15 cellular contexts compared by ENCODE assay signal in genomic region chr17:47907932-47908562, GRCh38. TPM values are rescaled to one million over a fixed set of nuclear protein-coding genes. Genes with fewer than 3 reads are reported as not detected.
A peak's percentile ranks its signal among the peaks of the same experiment; 100 is the strongest.
DNase-seq lines count a peak whose midpoint lies in the region; ATAC-seq and TF ChIP-seq lines count a peak whose summit lies in the region.
"Had no signal": no experiment of that assay in that cellular context is flagged by ENCODE, and none has a peak within 500 bp of the region (broad histone marks: within the 10 kb centered on the region; RNA-seq: fewer than 3 reads in every experiment).

No MANE protein-coding gene starts in this region.

- H3K9me3 ChIP-seq in psoas muscle = no peaks in the 10 kb centered on the region
- H3K9me3 ChIP-seq: MG63 had no signal

- whole genome bisulfite sequencing in psoas muscle, 3 donors = 13 to 36% (median 14%) methylated on average over 8 of the region's 8 CpGs

- H3K4me3 ChIP-seq in psoas muscle = peak overlapping the region; percentile 55
- H3K4me3 ChIP-seq: MG63 had no signal

- DNase-seq in G401 (ENCODE audit: low spot score) (peak; percentile 35), NOMO-1 treated with DMSO at 0.1 percent for 48 hours (lab: John Stamatoyannopoulos, UW; ENCODE audit: unreplicated experiment) (peak; percentile 83), endothelial cell (ENCODE audit: low spot score) (no peak), psoas muscle (peak in 1 of 2 donors; percentile 70), NCI-H510A treated with DMSO at 0.1 percent for 48 hours (lab: John Stamatoyannopoulos, UW) (no peak)
- DNase-seq: activated T-cell treated with anti-CD3 and anti-CD28 coated beads, Interleukin-2, amount 50 U/mL, for 72 hours; central memory CD4-positive, alpha-beta T cell; MG63; NCI-H446; stimulated activated CD8-positive, alpha-beta memory T cell treated with anti-CD3 and anti-CD28 coated beads, Interleukin-4, amount 100 ng/mL, for 48 hours had no signal

- H3K27me3 ChIP-seq in psoas muscle (ENCODE audit: insufficient read depth in 3 of 3, low read length in 2 of 3) = no peaks in the 10 kb centered on the region
- H3K27me3 ChIP-seq: MG63 had no signal

- peaks cover 4% of the 10 kb centered on the region for H3K27me3 Mint-ChIP-seq in endothelial cell (ENCODE audit: unreplicated experiment)
- no peaks in the 10 kb centered on the region for H3K27me3 Mint-ChIP-seq in activated T-helper 17 cell treated with anti-CD3 and anti-CD28 coated beads, Interleukin-2, amount 50 U/mL, for 72 hours

- H3K27ac ChIP-seq in psoas muscle = peak overlapping the region; percentile 88

- H3K4me1 Mint-ChIP-seq in endothelial cell (ENCODE audit: unreplicated experiment) = no peaks in the 10 kb centered on the region
- peaks cover 17% of the 10 kb centered on the region for H3K4me1 Mint-ChIP-seq in activated T-helper 17 cell treated with anti-CD3 and anti-CD28 coated beads, Interleukin-2, amount 50 U/mL, for 72 hours

- H3K9me3 Mint-ChIP-seq in endothelial cell (ENCODE audit: unreplicated experiment) = no peaks in the 10 kb centered on the region
- H3K9me3 Mint-ChIP-seq in activated T-helper 17 cell treated with anti-CD3 and anti-CD28 coated beads, Interleukin-2, amount 50 U/mL, for 72 hours = no peaks in the 10 kb centered on the region
- H3K9me3 Mint-ChIP-seq: activated T-cell treated with anti-CD3 and anti-CD28 coated beads, Interleukin-2, amount 50 U/mL, for 72 hours; WTC11 had no signal

- peak overlapping the region; percentile 24 for H3K27ac Mint-ChIP-seq in endothelial cell (ENCODE audit: unreplicated experiment)
- H3K27ac Mint-ChIP-seq in activated T-helper 17 cell treated with anti-CD3 and anti-CD28 coated beads, Interleukin-2, amount 50 U/mL, for 72 hours = no peak overlapping the region
- H3K27ac Mint-ChIP-seq: activated T-cell treated with anti-CD3 and anti-CD28 coated beads, Interleukin-2, amount 50 U/mL, for 72 hours; WTC11 had no signal

- H3K36me3 Mint-ChIP-seq in endothelial cell (ENCODE audit: low read depth, unreplicated experiment) = peaks cover 16% of the 10 kb centered on the region
- peaks cover 30% of the 10 kb centered on the region for H3K36me3 Mint-ChIP-seq in activated T-helper 17 cell treated with anti-CD3 and anti-CD28 coated beads, Interleukin-2, amount 50 U/mL, for 72 hours (ENCODE audit: low read depth)

- H3K36me3 ChIP-seq in psoas muscle (ENCODE audit: insufficient read depth in 1 of 2, low read depth in 1 of 2) = no peaks in the 10 kb centered on the region

- TF ChIP-seq CTCF in endothelial cell (IDR thresholded peaks at IDR 0.05; ENCODE audit: unreplicated experiment) = no peak
- TF ChIP-seq CTCF in psoas muscle (IDR thresholded peaks at IDR 0.05) = no peak

- in situ Hi-C loops in G401 (cut with HindIII; ENCODE audit: low sequenced_read_pairs) = no loop called here

- ATAC-seq in psoas muscle (peak; percentile 88 to 92 (median 88)), HG02610 (IDR thresholded peaks at IDR 0.05; ENCODE audit: unreplicated experiment) (no peak), HG02870 (IDR thresholded peaks at IDR 0.05; ENCODE audit: unreplicated experiment) (no peak)
- no peak for ATAC-seq in activated T-helper 17 cell treated with anti-CD3 and anti-CD28 coated beads, Interleukin-2, amount 50 U/mL, for 72 hours (replicated peaks)
- ATAC-seq: activated T-cell treated with anti-CD3 and anti-CD28 coated beads, Interleukin-2, amount 50 U/mL, for 72 hours; WTC11 had no signal

- H3K4me3 Mint-ChIP-seq in endothelial cell (ENCODE audit: unreplicated experiment) = no peak overlapping the region
- no peak overlapping the region for H3K4me3 Mint-ChIP-seq in activated T-helper 17 cell treated with anti-CD3 and anti-CD28 coated beads, Interleukin-2, amount 50 U/mL, for 72 hours
- H3K4me3 Mint-ChIP-seq: activated T-cell treated with anti-CD3 and anti-CD28 coated beads, Interleukin-2, amount 50 U/mL, for 72 hours; WTC11 had no signal

- intact Hi-C loops in psoas muscle (cut with DNase I) = loop anchor here (2.0 to 5.0 kb wide), 2 partner anchors 33 to 39 kb away; partner anchors contain the start of gene PNPO (in 1 of the 2)

- H3K4me1 ChIP-seq in psoas muscle = peaks cover 71% of the 10 kb centered on the region

RNA-seq across cellular contexts. Expression of gene SP2, which starts 12.0 kb away (rescaled TPM):
- 0.68 and 0.71 TPM in 2 replicates for total RNA-seq in G401 (2014; rRNA removed; shearing (Covaris generic))
- total RNA-seq in endothelial cell (ENCODE audit: unreplicated experiment) (12.4 TPM), psoas muscle (10 to 100 TPM; 10.8 to 16.1 (median 12.8) TPM)
- 10 to 100 TPM in 1 of 3 donors, 1 to 10 TPM in 2; 6.2 to 10.2 (median 7.2) TPM for polyA plus RNA-seq in psoas muscle
- total RNA-seq in activated T-helper 17 cell treated with anti-CD3 and anti-CD28 coated beads, Interleukin-2, amount 50 U/mL, for 72 hours = 10 to 100 TPM; 23.7 to 24.2 TPM

RNA-seq across cellular contexts. Expression of gene PNPO, which starts 33.3 kb away (rescaled TPM):
- 50.2 and 90.7 TPM in 2 replicates for total RNA-seq in G401 (2014; rRNA removed; shearing (Covaris generic))
- total RNA-seq in endothelial cell (ENCODE audit: unreplicated experiment) (16.4 TPM), psoas muscle (10 to 100 TPM; 28.2 to 42.3 (median 33.8) TPM)
- 10 to 100 TPM; 12.0 to 30.0 (median 12.8) TPM for polyA plus RNA-seq in psoas muscle
- total RNA-seq in activated T-helper 17 cell treated with anti-CD3 and anti-CD28 coated beads, Interleukin-2, amount 50 U/mL, for 72 hours = 10 to 100 TPM; 18.0 to 33.7 TPM

RNA-seq across cellular contexts. Expression of gene PRR15L, which starts 49.6 kb away (rescaled TPM):
- not detected in 2 replicates for total RNA-seq in G401 (2014; rRNA removed; shearing (Covaris generic))
- total RNA-seq in endothelial cell (ENCODE audit: unreplicated experiment) = not detected
- not detected for total RNA-seq in psoas muscle
- under 1 TPM in 2 of 3 donors, not detected in 1; 0.04 to 0.17 TPM for polyA plus RNA-seq in psoas muscle
- total RNA-seq in activated T-helper 17 cell treated with anti-CD3 and anti-CD28 coated beads, Interleukin-2, amount 50 U/mL, for 72 hours = not detected
- total RNA-seq: activated T-cell treated with anti-CD3 and anti-CD28 coated beads, Interleukin-2, amount 50 U/mL, for 72 hours had no signal
- polyA plus RNA-seq: neural cell had no signal

RNA-seq across cellular contexts. Expression of gene SP6, which starts 57.1 kb away (rescaled TPM):
- 6.7 and 8.5 TPM in 2 replicates for total RNA-seq in G401 (2014; rRNA removed; shearing (Covaris generic))
- total RNA-seq in endothelial cell (ENCODE audit: unreplicated experiment) (30.7 TPM), psoas muscle (under 1 TPM in 1 of 4 donors, not detected in 3; 0.16 TPM)
- polyA plus RNA-seq in psoas muscle = under 1 TPM in 2 of 3 donors, not detected in 1; 0.04 to 0.27 TPM
- total RNA-seq in activated T-helper 17 cell treated with anti-CD3 and anti-CD28 coated beads, Interleukin-2, amount 50 U/mL, for 72 hours = under 1 TPM in 1 of 2 donors, not detected in 1; 0.21 TPM

Comparison
In these comparisons a context has a peak if more than half of its experiments do, and no peak if none do; other contexts are left out.
1. DNase-seq: peak in G401 (single experiment) and NOMO-1 treated with DMSO at 0.1 percent for 48 hours (single experiment); none in endothelial cell (single experiment) and NCI-H510A treated with DMSO at 0.1 percent for 48 hours (single experiment).
2. ATAC-seq: peak in psoas muscle (4 of 4); none in HG02610 (single experiment), HG02870 (single experiment) and activated T-helper 17 cell treated with anti-CD3 and anti-CD28 coated beads, Interleukin-2, amount 50 U/mL, for 72 hours (single experiment).